Comparison of ENCODE assay signal across 21 cellular contexts in genomic region chr3:53672987-53673386, GRCh38.
DNase-seq lines count a peak whose midpoint lies in the region; ATAC-seq and TF ChIP-seq lines count a peak whose summit lies in the region.
"Had no signal": no experiment of that assay in that cellular context is flagged by ENCODE, and none has a peak within 500 bp of the region (broad histone marks: within the 10 kb centered on the region; RNA-seq: fewer than 3 reads in every experiment).

No MANE protein-coding gene starts in this region.

- peaks cover 0 to 4% (median 0%) of the 10 kb centered on the region in 4 donors for H3K4me1 ChIP-seq in upper lobe of left lung
- H3K4me1 ChIP-seq: SJSA1 had no signal

- no peaks in the 10 kb centered on the region for H3K27me3 ChIP-seq in upper lobe of left lung

- no peak for TF ChIP-seq CTCF in upper lobe of left lung (IDR thresholded peaks at IDR 0.05)

- H3K36me3 ChIP-seq in upper lobe of left lung, result no peaks in the 10 kb centered on the region
- H3K36me3 ChIP-seq: SJSA1 had no signal

- no peak for TF ChIP-seq EP300 in upper lobe of left lung (IDR thresholded peaks at IDR 0.05)

- H3K4me3 ChIP-seq in upper lobe of left lung, result no peak overlapping the region
- H3K4me3 ChIP-seq: GM12878, SJSA1 had no signal

- H3K9me3 ChIP-seq in upper lobe of left lung, result no peaks in the 10 kb centered on the region
- H3K9me3 ChIP-seq: SJSA1 had no signal

- ATAC-seq in HG03442 (IDR thresholded peaks at IDR 0.05; ENCODE audit: unreplicated experiment), result no peak
- ATAC-seq in upper lobe of left lung (ENCODE audit: low FRiP score in 2 of 2), result no peak
- ATAC-seq: GM12878 had no signal

- 67 to 81% methylated on average over 5 of the region's 5 CpGs for WGBS in upper lobe of left lung, 2 donors

- H3K27ac ChIP-seq in upper lobe of left lung, result no peak overlapping the region
- H3K27ac ChIP-seq: SJSA1 had no signal

- DNase-seq in NCI-H69 (lab: John Stamatoyannopoulos, UW) (peak; percentile 14), cerebellum (ENCODE audit: low spot score) (peak; percentile 17), medulla oblongata (ENCODE audit: extremely low spot score) (peak; percentile 45), ureter (ENCODE audit: low spot score) (peak; percentile 66), upper lobe of left lung (no peak)
- no peak for DNase-seq in stimulated activated CD4-positive, alpha-beta T cell treated with anti-CD3 and anti-CD28 coated beads, Interleukin-12 subunit alpha, Interleukin-12 subunit beta, amount 100 ng/mL, for 4 hours
- DNase-seq: C1 segment of cervical spinal cord; CD4-positive, alpha-beta memory T cell; COR-L47; GDM1; NCI-H1105; NCI-H1436 treated with DMSO at 0.1 percent for 48 hours; NCI-H1930; NCI-H2107; NCI-H524 treated with DMSO at 0.1 percent for 48 hours; NCI-H82; Right ventricle myocardium superior; RPMI8226 had no signal

- TF ChIP-seq POLR2A in upper lobe of left lung (IDR thresholded peaks at IDR 0.05), result no peak

Comparison
In these comparisons a context has a peak if more than half of its experiments do, and no peak if none do; other contexts are left out.
1. DNase-seq: peak in NCI-H69 (single experiment), cerebellum (single experiment), medulla oblongata (single experiment) and ureter (single experiment); none in stimulated activated CD4-positive, alpha-beta T cell treated with anti-CD3 and anti-CD28 coated beads, Interleukin-12 subunit alpha, Interleukin-12 subunit beta, amount 100 ng/mL, for 4 hours (single experiment) and upper lobe of left lung (0 of 2).